Comparison of ENCODE assay signal across 9 cellular contexts in genomic region chr2:223779877-223780276, GRCh38. TPM values are rescaled to one million over a fixed set of nuclear protein-coding genes. Genes with fewer than 3 reads are reported as not detected.
A peak's percentile ranks its signal among the peaks of the same experiment; 100 is the strongest.
DNase-seq lines count a peak whose midpoint lies in the region; ATAC-seq, FAIRE-seq and TF ChIP-seq lines count a peak whose summit lies in the region.
"Had no signal": no experiment of that assay in that cellular context is flagged by ENCODE, and none has a peak within 500 bp of the region (broad histone marks: within the 10 kb centered on the region; RNA-seq: fewer than 3 reads in every experiment).

No MANE protein-coding gene starts in this region.

- CTCF ChIA-PET in activated CD8-positive, alpha-beta T cell treated with anti-CD3 and anti-CD28 coated beads for 36 hours (lab: Charles Lee), result interaction anchor here (0.7 to 1.8 kb wide), 5 partner anchors 21 to 1015 kb away, joined by 3 to 5 read pairs (median 3); no protein-coding TSS in a partner anchor

- H3K36me3 Mint-ChIP-seq in activated CD8-positive, alpha-beta T cell treated with anti-CD3 and anti-CD28 coated beads for 36 hours (ENCODE audit: low read depth), result no peaks in the 10 kb centered on the region
- peaks cover 5% of the 10 kb centered on the region for H3K36me3 Mint-ChIP-seq in stimulated activated effector memory CD8-positive, alpha-beta T cell treated with anti-CD3 and anti-CD28 coated beads, Interleukin-12 subunit alpha, Interleukin-12 subunit beta, amount 100 ng/mL, for 72 hours
- H3K36me3 Mint-ChIP-seq: brain had no signal

- POLR2A ChIA-PET in activated CD8-positive, alpha-beta T cell treated with anti-CD3 and anti-CD28 coated beads for 36 hours (lab: Charles Lee), result no interaction called here

- DNase-seq in GM12865 (ENCODE audit: low read depth) (peak; percentile 79), H54 (ENCODE audit: insufficient read length, low spot score) (peak; percentile 28), MV-4-11 (lab: John Stamatoyannopoulos, UW) (peak; percentile 73), germinal center (ENCODE audit: low spot score) (peak; percentile 82), superior temporal gyrus (ENCODE audit: extremely low spot score) (no peak)
- peak; percentile 68 for DNase-seq in activated CD8-positive, alpha-beta T cell treated with anti-CD3 and anti-CD28 coated beads for 36 hours
- DNase-seq in stimulated activated effector memory CD8-positive, alpha-beta T cell treated with anti-CD3 and anti-CD28 coated beads, Interleukin-12 subunit alpha, Interleukin-12 subunit beta, amount 100 ng/mL, for 72 hours (ENCODE audit: low spot score in 2 of 2), result peak in 1 of 2 donors; percentile 60

- H3K27me3 Mint-ChIP-seq in activated CD8-positive, alpha-beta T cell treated with anti-CD3 and anti-CD28 coated beads for 36 hours, result no peaks in the 10 kb centered on the region
- H3K27me3 Mint-ChIP-seq: brain had no signal

- TF ChIP-seq POLR2A in H54 (IDR thresholded peaks at IDR 0.05; ENCODE audit: low read depth, low read length), result no peak

- H3K9me3 Mint-ChIP-seq in activated CD8-positive, alpha-beta T cell treated with anti-CD3 and anti-CD28 coated beads for 36 hours, result no peaks in the 10 kb centered on the region
- no peaks in the 10 kb centered on the region for H3K9me3 Mint-ChIP-seq in stimulated activated effector memory CD8-positive, alpha-beta T cell treated with anti-CD3 and anti-CD28 coated beads, Interleukin-12 subunit alpha, Interleukin-12 subunit beta, amount 100 ng/mL, for 72 hours
- H3K9me3 Mint-ChIP-seq: brain had no signal

- intact Hi-C loops in activated CD8-positive, alpha-beta T cell treated with anti-CD3 and anti-CD28 coated beads for 36 hours (cut with micrococcal nuclease), result no loop called here

- no peak for FAIRE-seq in H54 (lab: Jason Lieb, UNC)

- no peak overlapping the region for H3K4me3 ChIP-seq in GM12865 (ENCODE audit: low read depth, low read length)
- H3K4me3 ChIP-seq: thoracic aorta had no signal

- peak; percentile 66 for ATAC-seq in activated CD8-positive, alpha-beta T cell treated with anti-CD3 and anti-CD28 coated beads for 36 hours
- peak; percentile 72 for ATAC-seq in stimulated activated effector memory CD8-positive, alpha-beta T cell treated with anti-CD3 and anti-CD28 coated beads, Interleukin-12 subunit alpha, Interleukin-12 subunit beta, amount 100 ng/mL, for 72 hours

- no peaks in the 10 kb centered on the region for H3K4me1 Mint-ChIP-seq in activated CD8-positive, alpha-beta T cell treated with anti-CD3 and anti-CD28 coated beads for 36 hours (ENCODE audit: low read depth)
- no peaks in the 10 kb centered on the region for H3K4me1 Mint-ChIP-seq in stimulated activated effector memory CD8-positive, alpha-beta T cell treated with anti-CD3 and anti-CD28 coated beads, Interleukin-12 subunit alpha, Interleukin-12 subunit beta, amount 100 ng/mL, for 72 hours

- H3K27ac Mint-ChIP-seq in activated CD8-positive, alpha-beta T cell treated with anti-CD3 and anti-CD28 coated beads for 36 hours, result no peak overlapping the region
- no peak overlapping the region for H3K27ac Mint-ChIP-seq in stimulated activated effector memory CD8-positive, alpha-beta T cell treated with anti-CD3 and anti-CD28 coated beads, Interleukin-12 subunit alpha, Interleukin-12 subunit beta, amount 100 ng/mL, for 72 hours
- H3K27ac Mint-ChIP-seq: brain had no signal

- TF ChIP-seq CTCF in GM12865 (IDR thresholded peaks at IDR 0.05; ENCODE audit: insufficient read depth, low read depth, low read length, missing control alignments), result peak; percentile 42
- no peak for TF ChIP-seq CTCF in activated CD8-positive, alpha-beta T cell treated with anti-CD3 and anti-CD28 coated beads for 36 hours (IDR thresholded peaks at IDR 0.05)

- H3K4me3 Mint-ChIP-seq in activated CD8-positive, alpha-beta T cell treated with anti-CD3 and anti-CD28 coated beads for 36 hours, result no peak overlapping the region
- H3K4me3 Mint-ChIP-seq in stimulated activated effector memory CD8-positive, alpha-beta T cell treated with anti-CD3 and anti-CD28 coated beads, Interleukin-12 subunit alpha, Interleukin-12 subunit beta, amount 100 ng/mL, for 72 hours, result no peak overlapping the region
- H3K4me3 Mint-ChIP-seq: brain had no signal

RNA-seq across cellular contexts. Expression of gene AP1S3, which starts 57.5 kb away (rescaled TPM):
- 1 to 10 TPM; 5.7 to 6.6 TPM for total RNA-seq in activated CD8-positive, alpha-beta T cell treated with anti-CD3 and anti-CD28 coated beads for 36 hours
